In the genomic region with DNA sequence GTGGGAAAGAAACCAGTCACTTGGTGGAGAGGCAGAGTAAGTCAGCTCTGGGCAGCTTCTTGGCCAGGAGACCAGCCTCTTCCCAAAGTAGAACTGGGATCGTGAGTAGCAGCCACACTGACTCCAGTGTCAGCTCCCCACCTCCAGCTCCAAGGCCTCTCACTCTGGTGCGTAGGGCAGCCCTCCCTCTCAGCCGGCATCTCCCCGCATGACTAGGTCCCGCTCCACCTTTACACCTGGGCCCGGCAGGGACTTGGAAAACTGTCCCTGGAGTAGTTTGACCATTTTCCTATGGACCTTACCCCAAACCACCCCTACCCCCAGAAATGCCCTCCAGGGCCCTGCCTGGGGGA, we compare ENCODE assay signal across 1 cellular context.
TF ChIP-seq lines count a peak whose summit lies in the region.

No MANE protein-coding gene starts in this region.

TF ChIP-seq in IMR-90, 13 proteins besides CTCF, POLR2A, EP300 and RAD21:
- TF ChIP-seq, protein P1, sequence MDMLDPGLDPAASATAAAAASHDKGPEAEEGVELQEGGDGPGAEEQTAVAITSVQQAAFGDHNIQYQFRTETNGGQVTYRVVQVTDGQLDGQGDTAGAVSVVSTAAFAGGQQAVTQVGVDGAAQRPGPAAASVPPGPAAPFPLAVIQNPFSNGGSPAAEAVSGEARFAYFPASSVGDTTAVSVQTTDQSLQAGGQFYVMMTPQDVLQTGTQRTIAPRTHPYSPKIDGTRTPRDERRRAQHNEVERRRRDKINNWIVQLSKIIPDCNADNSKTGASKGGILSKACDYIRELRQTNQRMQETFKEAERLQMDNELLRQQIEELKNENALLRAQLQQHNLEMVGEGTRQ (IDR thresholded peaks at IDR 0.05; ENCODE audit: low read depth, low read length) = no peak
- TF ChIP-seq, protein P2, sequence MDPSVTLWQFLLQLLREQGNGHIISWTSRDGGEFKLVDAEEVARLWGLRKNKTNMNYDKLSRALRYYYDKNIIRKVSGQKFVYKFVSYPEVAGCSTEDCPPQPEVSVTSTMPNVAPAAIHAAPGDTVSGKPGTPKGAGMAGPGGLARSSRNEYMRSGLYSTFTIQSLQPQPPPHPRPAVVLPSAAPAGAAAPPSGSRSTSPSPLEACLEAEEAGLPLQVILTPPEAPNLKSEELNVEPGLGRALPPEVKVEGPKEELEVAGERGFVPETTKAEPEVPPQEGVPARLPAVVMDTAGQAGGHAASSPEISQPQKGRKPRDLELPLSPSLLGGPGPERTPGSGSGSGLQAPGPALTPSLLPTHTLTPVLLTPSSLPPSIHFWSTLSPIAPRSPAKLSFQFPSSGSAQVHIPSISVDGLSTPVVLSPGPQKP (IDR thresholded peaks at IDR 0.05; ENCODE audit: borderline replicate concordance, low read depth, low read length) = no peak
- no peak for TF ChIP-seq FOS (IDR thresholded peaks at IDR 0.05; ENCODE audit: low read depth, low read length)
- no peak for TF ChIP-seq RCOR1 (IDR thresholded peaks at IDR 0.05; ENCODE audit: insufficient replicate concordance, low read length)
- no peak for TF ChIP-seq CHD1 (IDR thresholded peaks at IDR 0.05; ENCODE audit: low read depth, low read length)
- TF ChIP-seq MAZ (IDR thresholded peaks at IDR 0.05; ENCODE audit: borderline replicate concordance, low read depth, low read length) = no peak
